In the genomic region with DNA sequence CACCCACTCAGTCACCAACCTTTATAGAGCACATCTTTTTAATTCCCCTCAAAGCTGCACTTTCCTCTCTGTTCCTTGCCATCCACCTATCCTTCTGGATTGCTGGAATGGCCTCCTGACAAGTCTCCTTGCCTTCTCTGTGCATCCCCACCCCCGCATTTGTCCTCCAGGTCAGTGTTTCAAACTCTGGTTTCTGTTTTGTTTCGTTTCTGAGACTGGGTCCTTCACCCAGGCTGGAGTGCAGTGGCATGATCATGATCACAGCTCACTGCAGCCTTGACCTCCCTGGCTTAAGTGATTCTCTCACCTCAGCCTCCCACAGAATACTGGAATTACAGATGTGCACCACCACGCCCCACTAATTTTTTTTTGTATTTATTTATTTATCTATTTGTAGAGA, we compare ENCODE assay signal across 26 cellular contexts.
DNase-seq lines count a peak whose midpoint lies in the region; ATAC-seq, FAIRE-seq and TF ChIP-seq lines count a peak whose summit lies in the region.
"Had no signal": no experiment of that assay in that cellular context is flagged by ENCODE, and none has a peak within 500 bp of the region (broad histone marks: within the 10 kb centered on the region; RNA-seq: fewer than 3 reads in every experiment).

No MANE protein-coding gene starts in this region.

- H2AFZ ChIP-seq in GM12878 (ENCODE audit: control insufficient read depth, low read depth, low read length) = no peak overlapping the region

- no peak overlapping the region for H3K27ac Mint-ChIP-seq in stimulated activated naive CD8-positive, alpha-beta T cell treated with anti-CD3 and anti-CD28 coated beads, Interleukin-15, amount 100 ng/mL, for 72 hours
- H3K27ac Mint-ChIP-seq: activated naive CD8-positive, alpha-beta T cell treated with anti-CD3 and anti-CD28 coated beads for 36 hours; CD8-positive, alpha-beta T cell; WTC11 had no signal

- CTCF ChIA-PET in GM12878 (lab: Yijun Ruan, JAX) = interaction anchor here (0.6 kb wide), 1 partner anchor 105 kb away, joined by 3 read pairs; no protein-coding TSS in a partner anchor

- peaks cover 6% of the 10 kb centered on the region for H3K27me3 Mint-ChIP-seq in stimulated activated naive CD8-positive, alpha-beta T cell treated with anti-CD3 and anti-CD28 coated beads, Interleukin-15, amount 100 ng/mL, for 72 hours
- H3K27me3 Mint-ChIP-seq: activated naive CD8-positive, alpha-beta T cell treated with anti-CD3 and anti-CD28 coated beads for 36 hours had no signal

- DNase-seq in GM12878 (ENCODE audit: low read depth, low spot score) (no peak), RPMI8226 (no peak), NCI-H69 (lab: John Stamatoyannopoulos, UW) (no peak)
- no peak for DNase-seq in stimulated activated naive CD8-positive, alpha-beta T cell treated with anti-CD3 and anti-CD28 coated beads, Interleukin-15, amount 100 ng/mL, for 72 hours
- DNase-seq in stimulated activated CD4-positive, alpha-beta T cell treated with anti-CD3 and anti-CD28 coated beads, Interleukin-2, amount 100 ng/mL, for 24 hours = no peak
- DNase-seq: activated CD4-positive, alpha-beta T cell treated with anti-CD3 and anti-CD28 coated beads, Interleukin-2, amount 50 U/mL, for 4 hours; activated CD8-positive, alpha-beta memory T cell treated with anti-CD3 and anti-CD28 coated beads, Interleukin-2, amount 50 U/mL, for 48 hours; activated naive CD8-positive, alpha-beta T cell treated with anti-CD3 and anti-CD28 coated beads for 36 hours; CD8-positive, alpha-beta T cell; effector memory CD4-positive, alpha-beta T cell; foreskin melanocyte; GF-D8; NCI-H146; NCI-H526 treated with DMSO at 0.1 percent for 48 hours; stimulated activated CD4-positive, alpha-beta T cell treated with anti-CD3 and anti-CD28 coated beads, Interleukin-1b, Interleukin-23, amount 100 ng/mL, for 48 hours; T1000 had no signal

- intact Hi-C loops in GM12878 (cut with micrococcal nuclease; ENCODE audit: unreplicated experiment) = loop anchor here (10.0 kb wide), 1 partner anchor 204 kb away; no protein-coding TSS in a partner anchor

- H3K9me3 Mint-ChIP-seq in stimulated activated naive CD8-positive, alpha-beta T cell treated with anti-CD3 and anti-CD28 coated beads, Interleukin-15, amount 100 ng/mL, for 72 hours = no peaks in the 10 kb centered on the region
- H3K9me3 Mint-ChIP-seq: activated naive CD8-positive, alpha-beta T cell treated with anti-CD3 and anti-CD28 coated beads for 36 hours; CD8-positive, alpha-beta T cell; stimulated activated effector memory CD8-positive, alpha-beta T cell treated with anti-CD3 and anti-CD28 coated beads, Interleukin-12 subunit alpha, Interleukin-12 subunit beta, amount 100 ng/mL, for 72 hours; WTC11 had no signal

- no peaks in the 10 kb centered on the region for H3K4me1 ChIP-seq in GM12878 (ENCODE audit: control insufficient read depth, insufficient read depth, low read length)

- no peak overlapping the region for H3K4me3 Mint-ChIP-seq in stimulated activated naive CD8-positive, alpha-beta T cell treated with anti-CD3 and anti-CD28 coated beads, Interleukin-15, amount 100 ng/mL, for 72 hours
- H3K4me3 Mint-ChIP-seq: activated naive CD8-positive, alpha-beta T cell treated with anti-CD3 and anti-CD28 coated beads for 36 hours; CD8-positive, alpha-beta T cell; stimulated activated effector memory CD8-positive, alpha-beta T cell treated with anti-CD3 and anti-CD28 coated beads, Interleukin-12 subunit alpha, Interleukin-12 subunit beta, amount 100 ng/mL, for 72 hours; WTC11 had no signal

- H3K4me2 ChIP-seq in GM12878 (ENCODE audit: control insufficient read depth, insufficient read depth) = peak overlapping the region; percentile 48; the same call in 1 of the 2 replicates

- peak; percentile 72 for ATAC-seq in GM19035 (IDR thresholded peaks at IDR 0.05; ENCODE audit: unreplicated experiment)
- peak; percentile 62 for ATAC-seq in HG03039 (IDR thresholded peaks at IDR 0.05; ENCODE audit: unreplicated experiment)
- ATAC-seq in GM12878 = peak; percentile 57
- no peak for ATAC-seq in stimulated activated naive CD8-positive, alpha-beta T cell treated with anti-CD3 and anti-CD28 coated beads, Interleukin-15, amount 100 ng/mL, for 72 hours
- ATAC-seq: CD8-positive, alpha-beta T cell; esophagus mucosa; K562; Right ventricle myocardium inferior; stimulated activated effector memory CD8-positive, alpha-beta T cell treated with anti-CD3 and anti-CD28 coated beads, Interleukin-12 subunit alpha, Interleukin-12 subunit beta, amount 100 ng/mL, for 72 hours; WTC11 had no signal

- H3K9me3 ChIP-seq in GM12878 (replicated peaks; ENCODE audit: control insufficient read depth, insufficient read depth, low read length) = no peaks in the 10 kb centered on the region
- H3K9me3 ChIP-seq: neutrophil, vagina had no signal

- in situ Hi-C loops in GM12878 (cut with MboI) = no loop called here

- TF ChIP-seq POLR2A in GM12878 (IDR thresholded peaks at IDR 0.05; ENCODE audit: low read depth, low read length) = no peak

- no peak for TF ChIP-seq EP300 in GM12878 (IDR thresholded peaks at IDR 0.05; ENCODE audit: borderline replicate concordance in 1 of 2, control insufficient read depth in 1 of 2, low read depth in 2 of 2, low read length in 2 of 2)

- no peaks in the 10 kb centered on the region for H3K4me1 Mint-ChIP-seq in stimulated activated naive CD8-positive, alpha-beta T cell treated with anti-CD3 and anti-CD28 coated beads, Interleukin-15, amount 100 ng/mL, for 72 hours
- H3K4me1 Mint-ChIP-seq: activated naive CD8-positive, alpha-beta T cell treated with anti-CD3 and anti-CD28 coated beads for 36 hours had no signal

- SMC1A ChIA-PET in GM12878 (lab: Charles Lee; ENCODE audit: uncharacterized antibody, unreplicated experiment) = interaction anchor here (3.0 kb wide), 1 partner anchor 13 kb away, joined by 7 read pairs; no protein-coding TSS in a partner anchor

- no peak overlapping the region for H3K4me3 ChIP-seq in GM12878
- H3K4me3 ChIP-seq: K562, vagina had no signal

- no peak overlapping the region for H3K9ac ChIP-seq in GM12878 (ENCODE audit: control insufficient read depth, insufficient read depth, low read length)

- no peak for TF ChIP-seq RAD21 in GM12878 (IDR thresholded peaks at IDR 0.05; ENCODE audit: insufficient read depth, low read depth, low read length)

- POLR2A ChIA-PET in GM12878 (lab: Charles Lee) = no interaction called here

- WGBS in GM12878 (ENCODE audit: insufficient coverage, insufficient replicate concordance, low lambda C conversion rate, missing lambda C conversion rate) = 6% methylated on average over 3 of the region's 3 CpGs

- RAD21 ChIA-PET in GM12878 (lab: Charles Lee; ENCODE audit: unreplicated experiment) = no interaction called here

- H3K27ac ChIP-seq in GM12878 (ENCODE audit: control insufficient read depth, insufficient read depth) = no peak overlapping the region
- H3K27ac ChIP-seq: neutrophil, vagina had no signal

- no peaks in the 10 kb centered on the region for H3K36me3 ChIP-seq in GM12878 (ENCODE audit: control insufficient read depth in 2 of 2, insufficient read depth in 2 of 2, low read length in 1 of 2)
- H3K36me3 ChIP-seq: neutrophil, vagina had no signal

- TF ChIP-seq CTCF in GM12878 (IDR thresholded peaks at IDR 0.05 in 2 of 3, conservative IDR thresholded peaks at IDR 0.05 in 1 of 3; ENCODE audit: control insufficient read depth in 2 of 3, extremely low read depth in 1 of 3, insufficient read depth in 1 of 3, low read depth in 3 of 3, low read length in 3 of 3) = no peak

- H3K79me2 ChIP-seq in GM12878 (ENCODE audit: control insufficient read depth, insufficient read depth, low read length) = no peaks in the 10 kb centered on the region

- no peak for FAIRE-seq in GM12878 (lab: Jason Lieb, UNC)
- FAIRE-seq: islet of Langerhans, K562 had no signal

- no peaks in the 10 kb centered on the region for H4K20me1 ChIP-seq in GM12878 (ENCODE audit: control insufficient read depth, insufficient read depth)

- no peaks in the 10 kb centered on the region for H3K27me3 ChIP-seq in GM12878 (replicated peaks in 1 of 2; ENCODE audit: control insufficient read depth in 2 of 2, insufficient read depth in 2 of 2, low read length in 1 of 2)
- H3K27me3 ChIP-seq: neutrophil, vagina had no signal

- BruUV-seq in GM12878 (replicated peaks; lab: Mats Ljungman, UMichigan) = no TSS peak

TF ChIP-seq in GM12878, 131 proteins besides CTCF, POLR2A, EP300 and RAD21:
- no peak for TF ChIP-seq NFYA (IDR thresholded peaks at IDR 0.05; ENCODE audit: borderline replicate concordance, low read depth, low read length)
